Comparison of ENCODE assay signal across 9 cellular contexts in the genomic region with DNA sequence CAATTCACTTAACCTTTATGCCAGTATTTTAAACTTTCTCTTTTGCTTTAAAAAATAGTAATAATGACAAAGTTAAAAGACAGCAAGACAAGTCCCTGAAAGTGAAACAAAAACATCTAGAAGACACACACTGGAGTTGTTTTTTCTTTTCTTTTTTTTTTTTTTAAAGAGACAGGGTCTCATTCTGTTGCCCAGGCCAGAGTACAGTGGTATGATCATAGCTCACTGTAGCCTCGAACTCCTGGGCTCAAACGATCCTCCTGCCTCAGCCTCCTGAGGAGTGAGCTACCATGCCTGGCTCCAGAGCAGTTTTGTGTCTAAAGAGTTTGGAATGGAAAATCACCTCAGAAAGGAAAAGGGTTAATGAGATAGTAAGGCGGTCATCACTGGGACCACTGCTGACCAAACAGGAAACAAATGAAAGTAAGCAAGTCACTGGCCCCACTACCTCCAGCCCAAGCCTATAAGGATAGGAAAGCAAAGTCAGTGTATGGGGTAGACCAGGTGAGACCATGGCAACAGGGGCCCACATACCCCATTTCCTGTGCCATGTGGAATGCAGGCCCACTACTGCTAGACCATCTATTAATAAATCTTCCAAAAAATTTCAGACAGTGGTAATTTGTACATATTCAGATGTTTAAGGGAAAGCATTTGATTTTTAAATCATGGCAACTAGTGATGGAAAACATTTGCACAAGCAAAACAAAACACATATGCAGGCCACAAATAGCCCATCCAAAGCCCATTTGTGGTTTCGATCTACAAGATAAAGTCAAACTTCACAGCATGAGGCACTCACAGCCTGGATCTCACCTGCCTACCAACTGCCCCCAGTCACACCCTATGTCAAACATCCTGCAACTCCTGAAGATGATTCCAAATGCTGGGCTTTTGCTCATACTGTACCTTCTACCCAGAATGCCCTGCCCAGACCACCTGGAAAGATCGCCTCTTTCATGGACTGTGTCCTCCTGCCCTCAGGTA.
DNase-seq lines count a peak whose midpoint lies in the region; ATAC-seq and FAIRE-seq lines count a peak whose summit lies in the region.
"Had no signal": no experiment of that assay in that cellular context is flagged by ENCODE, and none has a peak within 500 bp of the region (broad histone marks: within the 10 kb centered on the region; RNA-seq: fewer than 3 reads in every experiment).

No MANE protein-coding gene starts in this region.

- H3K27me3 ChIP-seq in adipocyte (replicated peaks; ENCODE audit: control insufficient read depth, insufficient read depth, low read length): no peaks in the 10 kb centered on the region

- peak overlapping the region; percentile 42 for H3K9ac ChIP-seq in adipocyte (ENCODE audit: low read length)

- peaks cover 17% of the 10 kb centered on the region for H3K9me3 Mint-ChIP-seq in activated T-cell treated with anti-CD3 and anti-CD28 coated beads, Interleukin-2, amount 50 U/mL, for 24 hours
- H3K9me3 Mint-ChIP-seq in stimulated activated naive B cell treated with anti-CD40 and anti-IgM and Interleukin-4, amounts not matched to agents 10 μg/mL and 1 μg/mL and 100 μg/mL, for 72 hours: peaks cover 12 to 14% of the 10 kb centered on the region in 2 donors

- peak; percentile 58 for ATAC-seq in HG03064 (IDR thresholded peaks at IDR 0.05; ENCODE audit: low read depth, unreplicated experiment)
- peak; percentile 78 to 81 for ATAC-seq in stimulated activated naive B cell treated with anti-CD40 and anti-IgM and Interleukin-4, amounts not matched to agents 10 μg/mL and 1 μg/mL and 100 μg/mL, for 72 hours (replicated peaks)

- peaks cover 22% of the 10 kb centered on the region for H3K4me1 Mint-ChIP-seq in activated T-cell treated with anti-CD3 and anti-CD28 coated beads, Interleukin-2, amount 50 U/mL, for 24 hours (ENCODE audit: low read depth)
- peaks cover 43 to 73% of the 10 kb centered on the region in 2 donors for H3K4me1 Mint-ChIP-seq in stimulated activated naive B cell treated with anti-CD40 and anti-IgM and Interleukin-4, amounts not matched to agents 10 μg/mL and 1 μg/mL and 100 μg/mL, for 72 hours

- H3K4me3 ChIP-seq in adipocyte (ENCODE audit: low read length): peak overlapping the region; percentile 58

- peak overlapping the region; percentile 36 for H3K27ac Mint-ChIP-seq in activated T-cell treated with anti-CD3 and anti-CD28 coated beads, Interleukin-2, amount 50 U/mL, for 24 hours
- peak overlapping the region; percentile 96 for H3K27ac Mint-ChIP-seq in stimulated activated naive B cell treated with anti-CD40 and anti-IgM and Interleukin-4, amounts not matched to agents 10 μg/mL and 1 μg/mL and 100 μg/mL, for 72 hours

- H3K4me3 Mint-ChIP-seq in activated T-cell treated with anti-CD3 and anti-CD28 coated beads, Interleukin-2, amount 50 U/mL, for 24 hours: no peak overlapping the region
- H3K4me3 Mint-ChIP-seq in stimulated activated naive B cell treated with anti-CD40 and anti-IgM and Interleukin-4, amounts not matched to agents 10 μg/mL and 1 μg/mL and 100 μg/mL, for 72 hours: peak overlapping the region; percentile 48 to 73

- no peaks in the 10 kb centered on the region for H3K36me3 ChIP-seq in adipocyte (ENCODE audit: control insufficient read depth, insufficient read depth, low read length, severe bottlenecking)

- H3K27me3 Mint-ChIP-seq in activated T-cell treated with anti-CD3 and anti-CD28 coated beads, Interleukin-2, amount 50 U/mL, for 24 hours: no peaks in the 10 kb centered on the region
- no peaks in the 10 kb centered on the region for H3K27me3 Mint-ChIP-seq in stimulated activated naive B cell treated with anti-CD40 and anti-IgM and Interleukin-4, amounts not matched to agents 10 μg/mL and 1 μg/mL and 100 μg/mL, for 72 hours

- H3K4me1 ChIP-seq in adipocyte (ENCODE audit: control insufficient read depth, insufficient read depth, low read length): peaks cover 11% of the 10 kb centered on the region

- FAIRE-seq in RCC 7860 (lab: Jason Lieb, UNC): no peak

- peaks cover 8% of the 10 kb centered on the region for H3K9me3 ChIP-seq in adipocyte (ENCODE audit: control insufficient read depth, low read length)

- H3K36me3 Mint-ChIP-seq in activated T-cell treated with anti-CD3 and anti-CD28 coated beads, Interleukin-2, amount 50 U/mL, for 24 hours (ENCODE audit: low read depth): peaks cover 4% of the 10 kb centered on the region
- H3K36me3 Mint-ChIP-seq in stimulated activated naive B cell treated with anti-CD40 and anti-IgM and Interleukin-4, amounts not matched to agents 10 μg/mL and 1 μg/mL and 100 μg/mL, for 72 hours: peaks cover 23 to 58% of the 10 kb centered on the region in 2 donors

- no peak for DNase-seq in activated T-cell treated with anti-CD3 and anti-CD28 coated beads, Interleukin-2, amount 50 U/mL, for 24 hours
- DNase-seq in activated T-cell treated with anti-CD3 and anti-CD28 coated beads, Interleukin-2, amount 50 U/mL, for 48 hours: no peak
- DNase-seq in adipocyte (ENCODE audit: low read depth): peak; percentile 41
- no peak for DNase-seq in stimulated activated naive B cell treated with anti-CD40 and anti-IgM and Interleukin-4, amounts not matched to agents 10 μg/mL and 1 μg/mL and 100 μg/mL, for 72 hours
- DNase-seq in SIG-M5 treated with dmso at 0.1 percent for 504 hours (lab: John Stamatoyannopoulos, UW; ENCODE audit: unreplicated experiment): no peak
- no peak for DNase-seq in RCC 7860 (ENCODE audit: low spot score)
- no peak for DNase-seq in NCI-H510A (lab: John Stamatoyannopoulos, UW)
- DNase-seq: right cardiac atrium had no signal
